Comparison of ENCODE assay signal across 2 cellular contexts in the genomic region with DNA sequence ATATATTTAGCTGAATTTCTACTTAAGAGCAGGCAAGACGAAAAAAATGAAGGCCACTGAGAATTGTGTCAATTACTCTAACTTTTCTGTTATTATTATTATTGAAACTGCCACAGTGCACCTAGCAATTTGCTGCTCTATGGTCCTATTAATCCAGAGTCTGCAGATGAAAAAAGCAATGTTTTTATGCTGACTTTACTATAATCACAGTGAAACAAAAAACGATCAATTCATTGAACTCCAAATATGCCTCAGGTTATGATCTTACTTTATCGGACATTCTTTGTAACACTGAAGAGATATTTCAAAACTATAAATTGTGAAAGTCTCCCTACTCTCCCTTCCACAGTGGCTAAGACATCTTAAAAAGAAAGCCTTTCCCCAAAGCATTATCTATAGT.
TF ChIP-seq lines count a peak whose summit lies in the region.

No MANE protein-coding gene starts in this region.

TF ChIP-seq in HepG2, 621 proteins besides CTCF, POLR2A, EP300 and RAD21 (continued from another document):
- TF ChIP-seq MAFF (IDR thresholded peaks at IDR 0.05; ENCODE audit: low read depth, low read length) (peak; percentile 63), SOX5 (CRISPR knock-in tag; IDR thresholded peaks at IDR 0.05; ENCODE audit: borderline replicate concordance) (no peak)

TF ChIP-seq in K562, 482 proteins besides CTCF, POLR2A, EP300 and RAD21:
- TF ChIP-seq, protein P1, sequence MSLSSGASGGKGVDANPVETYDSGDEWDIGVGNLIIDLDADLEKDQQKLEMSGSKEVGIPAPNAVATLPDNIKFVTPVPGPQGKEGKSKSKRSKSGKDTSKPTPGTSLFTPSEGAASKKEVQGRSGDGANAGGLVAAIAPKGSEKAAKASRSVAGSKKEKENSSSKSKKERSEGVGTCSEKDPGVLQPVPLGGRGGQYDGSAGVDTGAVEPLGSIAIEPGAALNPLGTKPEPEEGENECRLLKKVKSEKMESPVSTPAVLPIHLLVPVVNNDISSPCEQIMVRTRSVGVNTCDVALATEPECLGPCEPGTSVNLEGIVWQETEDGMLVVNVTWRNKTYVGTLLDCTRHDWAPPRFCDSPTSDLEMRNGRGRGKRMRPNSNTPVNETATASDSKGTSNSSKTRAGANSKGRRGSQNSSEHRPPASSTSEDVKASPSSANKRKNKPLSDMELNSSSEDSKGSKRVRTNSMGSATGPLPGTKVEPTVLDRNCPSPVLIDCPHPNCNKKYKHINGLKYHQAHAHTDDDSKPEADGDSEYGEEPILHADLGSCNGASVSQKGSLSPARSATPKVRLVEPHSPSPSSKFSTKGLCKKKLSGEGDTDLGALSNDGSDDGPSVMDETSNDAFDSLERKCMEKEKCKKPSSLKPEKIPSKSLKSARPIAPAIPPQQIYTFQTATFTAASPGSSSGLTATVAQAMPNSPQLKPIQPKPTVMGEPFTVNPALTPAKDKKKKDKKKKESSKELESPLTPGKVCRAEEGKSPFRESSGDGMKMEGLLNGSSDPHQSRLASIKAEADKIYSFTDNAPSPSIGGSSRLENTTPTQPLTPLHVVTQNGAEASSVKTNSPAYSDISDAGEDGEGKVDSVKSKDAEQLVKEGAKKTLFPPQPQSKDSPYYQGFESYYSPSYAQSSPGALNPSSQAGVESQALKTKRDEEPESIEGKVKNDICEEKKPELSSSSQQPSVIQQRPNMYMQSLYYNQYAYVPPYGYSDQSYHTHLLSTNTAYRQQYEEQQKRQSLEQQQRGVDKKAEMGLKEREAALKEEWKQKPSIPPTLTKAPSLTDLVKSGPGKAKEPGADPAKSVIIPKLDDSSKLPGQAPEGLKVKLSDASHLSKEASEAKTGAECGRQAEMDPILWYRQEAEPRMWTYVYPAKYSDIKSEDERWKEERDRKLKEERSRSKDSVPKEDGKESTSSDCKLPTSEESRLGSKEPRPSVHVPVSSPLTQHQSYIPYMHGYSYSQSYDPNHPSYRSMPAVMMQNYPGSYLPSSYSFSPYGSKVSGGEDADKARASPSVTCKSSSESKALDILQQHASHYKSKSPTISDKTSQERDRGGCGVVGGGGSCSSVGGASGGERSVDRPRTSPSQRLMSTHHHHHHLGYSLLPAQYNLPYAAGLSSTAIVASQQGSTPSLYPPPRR (CRISPR knock-in tag; IDR thresholded peaks at IDR 0.05; ENCODE audit: borderline replicate concordance) = no peak
- peak; percentile 21; the same call in 1 of the 2 replicates for TF ChIP-seq ZNF316 (IDR thresholded peaks at IDR 0.05)
